8 cellular contexts compared by ENCODE assay signal in genomic region chr21:36104306-36105300, GRCh38. TPM values are rescaled to one million over a fixed set of nuclear protein-coding genes. Genes with fewer than 3 reads are reported as not detected.
A peak's percentile ranks its signal among the peaks of the same experiment; 100 is the strongest.
DNase-seq lines count a peak whose midpoint lies in the region; ATAC-seq, FAIRE-seq and TF ChIP-seq lines count a peak whose summit lies in the region.

No MANE protein-coding gene starts in this region.

- DNase-seq in AG10803 (ENCODE audit: low read depth) (peak; percentile 25), NCI-H226 (peak; percentile 95), ovary (peak in 3 of 5 donors; percentile 31 to 56 (median 43)), tibial nerve (ENCODE audit: low spot score in 2 of 2) (peak; percentile 33 to 56), DMS79 (lab: John Stamatoyannopoulos, UW) (no peak), H54 (ENCODE audit: insufficient read length, low spot score) (no peak)
- DNase-seq in activated T-helper 9 cell treated with anti-CD3 and anti-CD28 coated beads, Interleukin-2, amount 50 U/mL, for 16 hours (ENCODE audit: low read depth) = peak; percentile 20

- FAIRE-seq in H54 (lab: Jason Lieb, UNC) = no peak

- peaks cover 0 to 11% (median 0%) of the 10 kb centered on the region in 3 donors for H3K4me1 ChIP-seq in gastroesophageal sphincter
- peaks cover 3% of the 10 kb centered on the region for H3K4me1 ChIP-seq in ovary (ENCODE audit: insufficient read depth)
- H3K4me1 ChIP-seq in tibial nerve = peaks cover 0 to 23% (median 2%) of the 10 kb centered on the region in 4 donors

- ATAC-seq in gastroesophageal sphincter = no peak

- H3K27me3 ChIP-seq in gastroesophageal sphincter = peaks cover 33% of the 10 kb centered on the region
- H3K27me3 ChIP-seq in ovary = no peaks in the 10 kb centered on the region
- no peaks in the 10 kb centered on the region for H3K27me3 ChIP-seq in tibial nerve

- H3K27ac ChIP-seq in gastroesophageal sphincter (no peak overlapping the region), ovary (no peak overlapping the region), tibial nerve (peak overlapping the region in 1 of 4 donors; percentile 50)

- intact Hi-C loops in ovary (cut with DNase I) = no loop called here

- 29 to 55% methylated on average over 5 to 16 of the region's 29 CpGs for WGBS in gastroesophageal sphincter (ENCODE audit: low coverage in 1 of 2), 2 donors
- WGBS in ovary, 3 donors = 19 to 38% (median 26%) methylated on average over 29 of the region's 29 CpGs
- 23 to 32% methylated on average over 25 to 29 of the region's 29 CpGs for WGBS in tibial nerve, 2 donors

- H3K36me3 ChIP-seq in gastroesophageal sphincter (no peaks in the 10 kb centered on the region), ovary (no peaks in the 10 kb centered on the region), tibial nerve (no peaks in the 10 kb centered on the region)

- H3K4me3 ChIP-seq in AG10803 (ENCODE audit: low read length) = no peak overlapping the region
- H3K4me3 ChIP-seq in gastroesophageal sphincter = peak overlapping the region in 1 of 2 donors; percentile 22
- no peak overlapping the region for H3K4me3 ChIP-seq in ovary
- H3K4me3 ChIP-seq in tibial nerve = peak overlapping the region; percentile 1 to 45 (median 16)

- H3K9me3 ChIP-seq in gastroesophageal sphincter (no peaks in the 10 kb centered on the region), ovary (no peaks in the 10 kb centered on the region), tibial nerve (no peaks in the 10 kb centered on the region)

- no peak for TF ChIP-seq EP300 in gastroesophageal sphincter (IDR thresholded peaks at IDR 0.05)
- no peak for TF ChIP-seq EP300 in ovary (IDR thresholded peaks at IDR 0.05)
- TF ChIP-seq EP300 in tibial nerve (IDR thresholded peaks at IDR 0.05) = no peak

- TF ChIP-seq POLR2A in gastroesophageal sphincter (IDR thresholded peaks at IDR 0.05) (no peak), ovary (IDR thresholded peaks at IDR 0.05) (no peak), tibial nerve (IDR thresholded peaks at IDR 0.05) (no peak), H54 (IDR thresholded peaks at IDR 0.05; ENCODE audit: low read depth, low read length) (no peak)

- peak; percentile 44 for TF ChIP-seq CTCF in AG10803 (conservative IDR thresholded peaks at IDR 0.05; ENCODE audit: low read length)
- peak; percentile 14 to 59 (median 40) for TF ChIP-seq CTCF in gastroesophageal sphincter (IDR thresholded peaks at IDR 0.05)
- TF ChIP-seq CTCF in ovary (IDR thresholded peaks at IDR 0.05) = no peak
- peak; percentile 42 to 61 (median 48) for TF ChIP-seq CTCF in tibial nerve (IDR thresholded peaks at IDR 0.05)

RNA-seq across cellular contexts. Expression of gene CBR3, which starts 30.3 kb away (rescaled TPM):
- total RNA-seq in gastroesophageal sphincter = 10 to 100 TPM in 3 of 4 donors, 1 to 10 TPM in 1; 9.6 to 20.9 (median 14.0) TPM
- total RNA-seq in ovary = 10 to 100 TPM in 3 of 7 donors, 1 to 10 TPM in 4; 3.5 to 16.9 (median 10.0) TPM
- 10 to 100 TPM; 16.3 to 22.6 TPM for polyA plus RNA-seq in ovary
- total RNA-seq in tibial nerve = 10 to 100 TPM; 22.8 to 53.0 (median 42.1) TPM

RNA-seq across cellular contexts. Expression of gene CBR1, which starts 34.8 kb away (rescaled TPM):
- total RNA-seq in gastroesophageal sphincter = 100 to 1,000 TPM in 3 of 4 donors, 10 to 100 TPM in 1; 65.6 to 192 (median 138) TPM
- 10 to 100 TPM; 29.7 to 80.6 (median 42.0) TPM for total RNA-seq in ovary
- 10 to 100 TPM; 44.0 to 49.3 TPM for polyA plus RNA-seq in ovary
- 100 to 1,000 TPM; 159 to 406 (median 222) TPM for total RNA-seq in tibial nerve

RNA-seq across cellular contexts. Expression of gene SETD4, which starts 44.3 kb away (rescaled TPM):
- total RNA-seq in gastroesophageal sphincter (10 to 100 TPM; 11.2 to 34.2 (median 15.2) TPM), ovary (10 to 100 TPM; 12.2 to 22.9 (median 15.6) TPM), tibial nerve (10 to 100 TPM; 27.6 to 41.1 (median 31.1) TPM)
- polyA plus RNA-seq in ovary = 10 to 100 TPM; 11.6 to 18.6 TPM

RNA-seq across cellular contexts. Expression of gene DOP1B, which starts 52.0 kb away (rescaled TPM):
- total RNA-seq in gastroesophageal sphincter (10 to 100 TPM in 2 of 4 donors, 1 to 10 TPM in 2; 7.2 to 12.0 (median 10.4) TPM), ovary (10 to 100 TPM in 3 of 7 donors, 1 to 10 TPM in 4; 4.5 to 12.5 (median 9.6) TPM), tibial nerve (10 to 100 TPM; 12.3 to 29.9 (median 22.0) TPM)
- 1 to 10 TPM; 2.3 to 4.1 TPM for polyA plus RNA-seq in ovary

Comparison
In these comparisons a context has a peak if more than half of its experiments do, and no peak if none do; other contexts are left out.
1. DNase-seq: peak in AG10803 (single experiment), NCI-H226 (single experiment), activated T-helper 9 cell treated with anti-CD3 and anti-CD28 coated beads, Interleukin-2, amount 50 U/mL, for 16 hours (single experiment), ovary (3 of 5) and tibial nerve (2 of 2); none in DMS79 (single experiment) and H54 (single experiment).
2. H3K4me3 ChIP-seq: peak in tibial nerve (4 of 4); none in AG10803 (single experiment) and ovary (single experiment).
3. CTCF ChIP-seq: peak in AG10803 (single experiment), gastroesophageal sphincter (4 of 4) and tibial nerve (5 of 5); none in ovary (0 of 3).